In the genomic region with DNA sequence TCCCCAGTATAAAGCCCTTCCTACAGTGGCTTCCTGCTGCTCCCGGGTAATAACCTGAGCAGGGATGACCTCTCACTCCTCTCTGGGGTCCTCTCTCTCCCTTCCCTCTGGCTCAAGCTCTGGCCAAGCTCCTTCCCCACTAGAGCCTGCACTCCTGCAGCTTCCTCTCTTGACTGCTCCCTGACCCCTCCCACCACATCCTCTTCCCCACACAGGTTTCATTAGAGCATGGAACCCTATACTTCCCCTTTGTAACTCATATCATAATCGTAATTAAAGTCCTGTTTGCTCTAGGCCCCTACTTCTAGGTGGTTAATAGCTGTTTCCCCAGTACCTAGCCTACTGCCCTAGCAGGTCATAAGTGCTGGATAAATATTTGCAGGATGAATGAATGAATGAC, we compare ENCODE assay signal across 16 cellular contexts.
DNase-seq lines count a peak whose midpoint lies in the region; ATAC-seq, FAIRE-seq and TF ChIP-seq lines count a peak whose summit lies in the region.
"Had no signal": no experiment of that assay in that cellular context is flagged by ENCODE, and none has a peak within 500 bp of the region (broad histone marks: within the 10 kb centered on the region; RNA-seq: fewer than 3 reads in every experiment).

No MANE protein-coding gene starts in this region.

- H3K27ac Mint-ChIP-seq in H9: peak overlapping the region in 2 of 3 experiments; percentile 19 to 31; a peak in 1 of 7 replicates
- peak overlapping the region; percentile 10 for H3K27ac Mint-ChIP-seq in mesothelial cell of epicardium
- H3K27ac Mint-ChIP-seq: activated CD8-positive, alpha-beta T cell treated with anti-CD3 and anti-CD28 coated beads, Interleukin-2, amount 10 ng/mL, durations not matched to agents 7 days and 5 days; T-helper 2 cell treated with Interferon-gamma antibody and Interleukin-4, amounts not matched to agents 5 μg/mL and 100 μg/mL, for 36 hours had no signal

- H2AK5ac ChIP-seq in H9 (ENCODE audit: insufficient read length, low read length): no peak overlapping the region

- H3T11ph ChIP-seq in H9 (ENCODE audit: low read length): no peak overlapping the region

- DNase-seq in CMK (ENCODE audit: low read depth) (peak; percentile 8), H9 (no peak), OCI-M1 (lab: John Stamatoyannopoulos, UW) (peak; percentile 78), mesothelial cell of epicardium (ENCODE audit: low spot score in 2 of 2, unreplicated experiment in 2 of 2) (no peak), H54 (ENCODE audit: insufficient read length, low spot score) (no peak), SK-N-DZ (ENCODE audit: low spot score) (no peak), BE2C (no peak)
- DNase-seq: activated CD8-positive, alpha-beta T cell treated with anti-CD3 and anti-CD28 coated beads, Interleukin-2, amount 10 ng/mL, durations not matched to agents 7 days and 5 days; activated effector memory CD4-positive, alpha-beta T cell treated with anti-CD3 and anti-CD28 coated beads, Interleukin-2, amount 50 U/mL, for 16 hours; IMR-90; NCI-H2081 treated with DMSO at 0.1 percent for 48 hours; Peyer's patch; stimulated activated CD4-positive, alpha-beta T cell treated with anti-CD3 and anti-CD28 coated beads, Interleukin-4, amount 100 ng/mL, for 1 hour; stimulated activated naive CD4-positive, alpha-beta T cell treated with Interleukin-2 at 50 U/mL for 16 hours had no signal

- TF ChIP-seq POLR2A in H54 (IDR thresholded peaks at IDR 0.05; ENCODE audit: low read depth, low read length): no peak

- no peak overlapping the region for H2BK15ac ChIP-seq in H9 (ENCODE audit: low read depth, low read length)

- no peak overlapping the region for H2BK5ac ChIP-seq in H9 (ENCODE audit: insufficient read length, low read length)

- no peak overlapping the region for H3K4me2 ChIP-seq in H9 (ENCODE audit: insufficient read depth, insufficient read length, low read length)

- H3K36me3 ChIP-seq in BE2C: no peaks in the 10 kb centered on the region

- WGBS in H9 (ENCODE audit: extremely low coverage, insufficient read length, low lambda C conversion rate): no CpG with 5 or more reads among the region's 2 CpGs

- H3K4ac ChIP-seq in H9 (ENCODE audit: low read depth, low read length): no peak overlapping the region

- H3K79me1 ChIP-seq in H9 (ENCODE audit: insufficient read depth, low read depth, low read length, poor library complexity, severe bottlenecking): no peaks in the 10 kb centered on the region

- H3K4me1 Mint-ChIP-seq in H9 (peaks cover 6 to 11% of the 10 kb centered on the region in 2 experiments; a peak in 3 of 4 replicates), mesothelial cell of epicardium (peaks cover 31% of the 10 kb centered on the region)

- H4K8ac ChIP-seq in H9 (replicated peaks; ENCODE audit: insufficient read length, low read depth, low read length): no peak overlapping the region

- H2BK120ac ChIP-seq in H9 (ENCODE audit: low read depth, low read length, poor library complexity, severe bottlenecking): no peak overlapping the region

- no peak overlapping the region for H2AFZ ChIP-seq in H9 (ENCODE audit: low read length)

- H2BK20ac ChIP-seq in H9 (ENCODE audit: low read depth, low read length, poor library complexity, severe bottlenecking): no peak overlapping the region

- H3K27me3 Mint-ChIP-seq in H9 (ENCODE audit: low read depth): no peaks in the 10 kb centered on the region
- H3K27me3 Mint-ChIP-seq in mesothelial cell of epicardium (ENCODE audit: low read depth): no peaks in the 10 kb centered on the region

- H3K4me3 ChIP-seq in BE2C (ENCODE audit: low read depth, low read length): no peak overlapping the region
- H3K4me3 ChIP-seq: Peyer's patch had no signal

- H3K36me3 Mint-ChIP-seq in H9 (ENCODE audit: insufficient read depth in 1 of 3, low read depth in 3 of 3) (peaks cover 13 to 39% (median 16%) of the 10 kb centered on the region in 3 experiments), mesothelial cell of epicardium (peaks cover 19% of the 10 kb centered on the region)

- H3K4me1 ChIP-seq in H9 (ENCODE audit: insufficient read depth, low read length): no peaks in the 10 kb centered on the region
- H3K4me1 ChIP-seq in BE2C: no peaks in the 10 kb centered on the region

- no peak overlapping the region for H4K5ac ChIP-seq in H9 (ENCODE audit: insufficient read length, low read depth, low read length)

- ATAC-seq in HG02759 (IDR thresholded peaks at IDR 0.05; ENCODE audit: unreplicated experiment): no peak
- ATAC-seq: activated CD8-positive, alpha-beta T cell treated with anti-CD3 and anti-CD28 coated beads, Interleukin-2, amount 10 ng/mL, durations not matched to agents 7 days and 5 days had no signal

- H3K56ac ChIP-seq in H9 (ENCODE audit: insufficient read length, low read depth, low read length): no peak overlapping the region

- no peak overlapping the region for H3K14ac ChIP-seq in H9 (ENCODE audit: insufficient read depth, low read length)

- no peaks in the 10 kb centered on the region for H3K79me2 ChIP-seq in H9 (ENCODE audit: insufficient read depth, low read length)

- H3K4me3 Mint-ChIP-seq in H9: no peak overlapping the region
- no peak overlapping the region for H3K4me3 Mint-ChIP-seq in mesothelial cell of epicardium
- H3K4me3 Mint-ChIP-seq: activated CD8-positive, alpha-beta T cell treated with anti-CD3 and anti-CD28 coated beads, Interleukin-2, amount 10 ng/mL, durations not matched to agents 7 days and 5 days; T-helper 2 cell treated with Interferon-gamma antibody and Interleukin-4, amounts not matched to agents 5 μg/mL and 100 μg/mL, for 36 hours had no signal

- no peak overlapping the region for H4K91ac ChIP-seq in H9 (ENCODE audit: insufficient read length, low read depth, low read length)

- H3K27ac ChIP-seq in H9 (ENCODE audit: insufficient read length, low read depth, low read length): no peak overlapping the region

- H3K18ac ChIP-seq in H9 (ENCODE audit: insufficient read length, low read depth, low read length): no peak overlapping the region

- H2BK12ac ChIP-seq in H9 (ENCODE audit: insufficient read length, low read depth, low read length): no peak overlapping the region

- no peaks in the 10 kb centered on the region for H4K20me1 ChIP-seq in H9 (ENCODE audit: control insufficient read depth, insufficient read depth, insufficient read length)

- no peak for FAIRE-seq in H54 (lab: Jason Lieb, UNC)

- H3K23me2 ChIP-seq in H9 (ENCODE audit: insufficient read length, low read depth, low read length, poor library complexity, severe bottlenecking): no peaks in the 10 kb centered on the region

- H3K27me3 ChIP-seq in H9 (ENCODE audit: insufficient read depth, low read length) (no peaks in the 10 kb centered on the region), BE2C (no peaks in the 10 kb centered on the region)
- H3K27me3 ChIP-seq: Peyer's patch had no signal

- TF ChIP-seq CTCF in H9 (conservative IDR thresholded peaks at IDR 0.05) (no peak), mesothelial cell of epicardium (IDR thresholded peaks at IDR 0.05; ENCODE audit: unreplicated experiment) (no peak), BE2C (IDR thresholded peaks at IDR 0.05; ENCODE audit: low read depth, low read length) (no peak)

- no peak overlapping the region for H3K23ac ChIP-seq in H9 (ENCODE audit: insufficient read length, low read depth, low read length)

- H3K9me3 Mint-ChIP-seq in H9: peaks cover 3 to 4% of the 10 kb centered on the region in 2 experiments; a peak in 4 of 5 replicates
- peaks cover 12% of the 10 kb centered on the region for H3K9me3 Mint-ChIP-seq in mesothelial cell of epicardium
- H3K9me3 Mint-ChIP-seq: T-helper 2 cell treated with Interferon-gamma antibody and Interleukin-4, amounts not matched to agents 5 μg/mL and 100 μg/mL, for 36 hours had no signal

- no peak overlapping the region for H3K9ac ChIP-seq in H9 (ENCODE audit: extremely low read depth, insufficient read length, low read length)

- H3K9me3 ChIP-seq in H9 (ENCODE audit: control insufficient read depth, low read depth, low read length) (no peaks in the 10 kb centered on the region), BE2C (no peaks in the 10 kb centered on the region)
- H3K9me3 ChIP-seq: Peyer's patch had no signal

Comparison
In these comparisons a context has a peak if more than half of its experiments do, and no peak if none do; other contexts are left out.
1. DNase-seq: peak in CMK (single experiment) and OCI-M1 (single experiment); none in H9 (single experiment), mesothelial cell of epicardium (0 of 2), H54 (single experiment), SK-N-DZ (single experiment) and BE2C (single experiment).